ENCODE assay signal across 8 cellular contexts in the genomic region with DNA sequence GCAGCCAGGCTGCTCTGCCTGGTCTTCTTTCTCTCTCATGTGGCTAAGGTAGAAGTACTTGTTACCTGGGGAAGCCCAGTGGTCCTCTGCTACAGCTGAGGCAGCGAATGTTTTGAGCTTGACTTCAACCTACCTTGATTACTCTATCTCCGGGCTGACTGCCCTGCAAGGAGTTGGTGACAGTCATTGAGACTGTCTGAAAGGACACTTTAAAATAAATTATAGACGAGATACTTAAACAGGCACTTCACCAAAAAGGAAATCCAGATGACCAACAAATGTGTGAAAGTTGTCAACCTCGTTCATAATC. TPM values are rescaled to one million over a fixed set of nuclear protein-coding genes. Genes with fewer than 3 reads are reported as not detected.
DNase-seq lines count a peak whose midpoint lies in the region; ATAC-seq and TF ChIP-seq lines count a peak whose summit lies in the region.

No MANE protein-coding gene starts in this region.

- H3K4me1 ChIP-seq in BLaER1, result peaks cover 18% of the 10 kb centered on the region
- peaks cover 10% of the 10 kb centered on the region for H3K4me1 ChIP-seq in muscle layer of colon (ENCODE audit: insufficient read depth, low read length)

- H3K27ac ChIP-seq in BLaER1 (no peak overlapping the region), muscle layer of colon (ENCODE audit: low read depth, low read length) (no peak overlapping the region)

- DNase-seq in astrocyte of the spinal cord (ENCODE audit: low read depth, low spot score), result no peak
- DNase-seq in putamen (ENCODE audit: low spot score), result no peak
- no peak for DNase-seq in A172 (ENCODE audit: low spot score)

- H3K36me3 ChIP-seq in BLaER1, result peaks cover 31% of the 10 kb centered on the region
- no peaks in the 10 kb centered on the region for H3K36me3 ChIP-seq in muscle layer of colon (ENCODE audit: insufficient read depth, low read length)

- in situ Hi-C loops in astrocyte of the spinal cord (cut with HindIII; ENCODE audit: low sequenced_read_pairs), result no loop called here

- no peaks in the 10 kb centered on the region for H4K20me1 ChIP-seq in BLaER1

- ATAC-seq in HG02610 (IDR thresholded peaks at IDR 0.05; ENCODE audit: unreplicated experiment), result peak; percentile 54
- no peak for ATAC-seq in GM18520 (IDR thresholded peaks at IDR 0.05; ENCODE audit: unreplicated experiment)
- ATAC-seq in GM21576 (IDR thresholded peaks at IDR 0.05; ENCODE audit: unreplicated experiment), result no peak

- H3K9me3 ChIP-seq in BLaER1 (no peaks in the 10 kb centered on the region), muscle layer of colon (ENCODE audit: low read length) (no peaks in the 10 kb centered on the region)

- peak overlapping the region; percentile 90 for H3K4me2 ChIP-seq in BLaER1

- H3K27me3 ChIP-seq in BLaER1 (no peaks in the 10 kb centered on the region), muscle layer of colon (ENCODE audit: control insufficient read depth in 1 of 2, insufficient read depth in 2 of 2, low read length in 2 of 2) (no peaks in the 10 kb centered on the region)

- H3K4me3 ChIP-seq in BLaER1, result peak overlapping the region; percentile 99
- H3K4me3 ChIP-seq in astrocyte of the spinal cord (ENCODE audit: low read depth, low read length), result peak overlapping the region; percentile 98
- peak overlapping the region; percentile 58 to 82 for H3K4me3 ChIP-seq in muscle layer of colon (ENCODE audit: low read depth in 1 of 2, low read length in 2 of 2)

- H3K9ac ChIP-seq in BLaER1, result peak overlapping the region; percentile 22; the same call in 1 of the 2 replicates
- H3K9ac ChIP-seq in muscle layer of colon (ENCODE audit: low read length), result no peak overlapping the region

- TF ChIP-seq CTCF in astrocyte of the spinal cord (IDR thresholded peaks at IDR 0.05; ENCODE audit: low read depth, low read length), result no peak

RNA-seq across cellular contexts. Expression of gene CIT, which starts 0.5 kb away (rescaled TPM):
- total RNA-seq in A172 (2014; rRNA removed; shearing (Covaris generic)), result 25.2 and 34.4 TPM in 2 replicates
